ENCODE assay signal across 8 cellular contexts in genomic region chr2:74457549-74458131, GRCh38. TPM values are rescaled to one million over a fixed set of nuclear protein-coding genes. Genes with fewer than 3 reads are reported as not detected.
A peak's percentile ranks its signal among the peaks of the same experiment; 100 is the strongest.
DNase-seq lines count a peak whose midpoint lies in the region; ATAC-seq, FAIRE-seq and TF ChIP-seq lines count a peak whose summit lies in the region.

No MANE protein-coding gene starts in this region.

- peak overlapping the region; percentile 96 for H3K27ac ChIP-seq in HEK293 (ENCODE audit: extremely low read depth, low read depth, low read length)
- peak overlapping the region; percentile 97 for H3K27ac ChIP-seq in lower lobe of right lung

- FAIRE-seq in GM12892 (lab: Jason Lieb, UNC) (peak; percentile 89), GM19239 (lab: Jason Lieb, UNC) (no peak)

- DNase-seq in GM12892 (ENCODE audit: insufficient read length) (peak; percentile 55), NCI-H1105 (lab: John Stamatoyannopoulos, UW) (peak; percentile 83), cerebellum (ENCODE audit: low spot score) (peak; percentile 72), lower lobe of right lung (peak; percentile 81), GM19239 (ENCODE audit: insufficient read length, low spot score) (no peak)
- peak; percentile 63 for DNase-seq in activated CD4-positive, alpha-beta T cell treated with anti-CD3 and anti-CD28 coated beads for 1 hour
- DNase-seq in stimulated activated CD8-positive, alpha-beta memory T cell treated with anti-CD3 and anti-CD28 coated beads, Interleukin-15, amount 100 ng/mL, for 1 hour (ENCODE audit: low read depth), result peak; percentile 63

- intact Hi-C loops in lower lobe of right lung (cut with DNase I), result no loop called here

- no peaks in the 10 kb centered on the region for H3K9me3 ChIP-seq in HEK293 (ENCODE audit: control insufficient read depth, insufficient read depth, low read depth, low read length)
- H3K9me3 ChIP-seq in lower lobe of right lung, result no peaks in the 10 kb centered on the region

- H3K4me1 ChIP-seq in HEK293 (ENCODE audit: control insufficient read depth, insufficient read depth, low read length), result peaks cover 5% of the 10 kb centered on the region
- peaks cover 36% of the 10 kb centered on the region for H3K4me1 ChIP-seq in lower lobe of right lung

- H3K4me3 ChIP-seq in HEK293 (ENCODE audit: low read depth, low read length), result peak overlapping the region; percentile 60
- peak overlapping the region; percentile 74 for H3K4me3 ChIP-seq in lower lobe of right lung

- peak; percentile 75 for TF ChIP-seq POLR2A in GM12892 (IDR thresholded peaks at IDR 0.05; ENCODE audit: low read depth, low read length)

- no peaks in the 10 kb centered on the region for H3K27me3 ChIP-seq in lower lobe of right lung (ENCODE audit: low read depth)

- CTCF ChIA-PET in HEK293 (lab: Yijun Ruan, JAX), result interaction anchor here (0.6 to 1.5 kb wide), 3 partner anchors 13 to 122 kb away, joined by 3 to 6 read pairs (median 3); no protein-coding TSS in a partner anchor

- ATAC-seq in lower lobe of right lung, result peak; percentile 61 to 64

- TF ChIP-seq CTCF in HEK293 (tag by site-specific recombination; IDR thresholded peaks at IDR 0.05) (no peak), lower lobe of right lung (IDR thresholded peaks at IDR 0.05) (no peak)

- POLR2A ChIA-PET in HEK293 (lab: Yijun Ruan, JAX), result interaction anchor here (0.7 to 3.8 kb wide), 22 partner anchors 9 to 279 kb away, joined by 3 to 44 read pairs (median 6); partner anchors contain the start of genes AUP1, C2orf81, CCDC142 and HTRA2

- H3K36me3 ChIP-seq in HEK293 (ENCODE audit: control insufficient read depth in 2 of 2, insufficient read depth in 1 of 2, low read length in 2 of 2) (peaks cover 0 to 28% of the 10 kb centered on the region in 2 experiments; a peak in 1 of 3 replicates), lower lobe of right lung (peaks cover 18% of the 10 kb centered on the region)

TF ChIP-seq in HEK293, 187 proteins besides CTCF, POLR2A, EP300 and RAD21 (continues in another document):
- TF ChIP-seq ZFP37 (tag by site-specific recombination; IDR thresholded peaks at IDR 0.05) (peak; percentile 68; the same call in 1 of the 2 replicates), KLF17 (tag by site-specific recombination; IDR thresholded peaks at IDR 0.05) (peak; percentile 75), ZNF398 (tag by site-specific recombination; IDR thresholded peaks at IDR 0.05) (peak; percentile 69; the same call in 1 of the 2 replicates), ZBTB26 (tag by site-specific recombination; optimal IDR thresholded peaks at IDR 0.05) (peak; percentile 70), ZFHX2 (tag by site-specific recombination; conservative IDR thresholded peaks at IDR 0.05) (peak; percentile 80), ZBTB11 (tag by site-specific recombination; conservative IDR thresholded peaks at IDR 0.05; ENCODE audit: low read depth) (peak; percentile 88), OVOL3 (tag by site-specific recombination; IDR thresholded peaks at IDR 0.05) (0 out of 2 replicates have a peak, but pooled peaks have one; percentile 39), SP7 (tag by site-specific recombination; IDR thresholded peaks at IDR 0.05) (peak; percentile 66), HOXD13 (CRISPR knock-in tag; IDR thresholded peaks at IDR 0.05; ENCODE audit: borderline replicate concordance) (no peak), ZBTB17 (tag by site-specific recombination; IDR thresholded peaks at IDR 0.05) (peak; percentile 81; the same call in 1 of the 2 replicates), ZSCAN5A (tag by site-specific recombination; IDR thresholded peaks at IDR 0.05) (no peak; the same call in 1 of the 2 replicates), ZNF626 (tag by site-specific recombination; IDR thresholded peaks at IDR 0.05) (no peak), ZNF501 (tag by site-specific recombination; IDR thresholded peaks at IDR 0.05) (peak; percentile 94), ZNF837 (tag by site-specific recombination; IDR thresholded peaks at IDR 0.05) (no peak), SP3 (tag by site-specific recombination; IDR thresholded peaks at IDR 0.05) (peak; percentile 36), ZNF335 (tag by site-specific recombination; conservative IDR thresholded peaks at IDR 0.05) (peak; percentile 92), GLIS2 (tag by site-specific recombination; IDR thresholded peaks at IDR 0.05) (peak; percentile 89), ZBTB48 (tag by site-specific recombination; IDR thresholded peaks at IDR 0.05) (peak; percentile 28; the same call in 1 of the 2 replicates), IKZF3 (tag by site-specific recombination; IDR thresholded peaks at IDR 0.05) (peak; percentile 80), MZF1 (tag by site-specific recombination; IDR thresholded peaks at IDR 0.05; ENCODE audit: borderline replicate concordance) (peak; percentile 51; the same call in 1 of the 2 replicates)

RNA-seq across cellular contexts. Expression of gene WBP1, which starts 0.6 kb away (rescaled TPM):
- polyA plus RNA-seq in GM12892 (2012; ENCODE audit: missing spikeins), result 34.8 TPM
- total RNA-seq in cerebellum (27.3 TPM), lower lobe of right lung (60.1 TPM)

RNA-seq across cellular contexts. Expression of gene INO80B, which starts 2.8 kb away (rescaled TPM):
- polyA plus RNA-seq in GM12892 (2012; ENCODE audit: missing spikeins), result 13.6 TPM
- total RNA-seq in cerebellum (9.2 TPM), lower lobe of right lung (38.4 TPM)

RNA-seq across cellular contexts. Expression of gene MOGS, which starts 7.5 kb away (rescaled TPM):
- polyA plus RNA-seq in GM12892 (2012; ENCODE audit: missing spikeins), result 34.5 TPM
- 18.6 TPM for total RNA-seq in cerebellum
- total RNA-seq in lower lobe of right lung, result 50.9 TPM

RNA-seq across cellular contexts. Expression of gene MRPL53, which starts 14.8 kb away (rescaled TPM):
- 28.2 TPM for polyA plus RNA-seq in GM12892 (2012; ENCODE audit: missing spikeins)
- 12.3 TPM for total RNA-seq in cerebellum
- total RNA-seq in lower lobe of right lung, result 81.3 TPM

RNA-seq across cellular contexts. Expression of gene RTKN, which starts 15.9 kb away (rescaled TPM):
- polyA plus RNA-seq in GM12892 (2012; ENCODE audit: missing spikeins), result 8.4 TPM
- total RNA-seq in cerebellum (11.0 TPM), lower lobe of right lung (27.5 TPM)
